ENCODE assay signal across 16 cellular contexts in the genomic region with DNA sequence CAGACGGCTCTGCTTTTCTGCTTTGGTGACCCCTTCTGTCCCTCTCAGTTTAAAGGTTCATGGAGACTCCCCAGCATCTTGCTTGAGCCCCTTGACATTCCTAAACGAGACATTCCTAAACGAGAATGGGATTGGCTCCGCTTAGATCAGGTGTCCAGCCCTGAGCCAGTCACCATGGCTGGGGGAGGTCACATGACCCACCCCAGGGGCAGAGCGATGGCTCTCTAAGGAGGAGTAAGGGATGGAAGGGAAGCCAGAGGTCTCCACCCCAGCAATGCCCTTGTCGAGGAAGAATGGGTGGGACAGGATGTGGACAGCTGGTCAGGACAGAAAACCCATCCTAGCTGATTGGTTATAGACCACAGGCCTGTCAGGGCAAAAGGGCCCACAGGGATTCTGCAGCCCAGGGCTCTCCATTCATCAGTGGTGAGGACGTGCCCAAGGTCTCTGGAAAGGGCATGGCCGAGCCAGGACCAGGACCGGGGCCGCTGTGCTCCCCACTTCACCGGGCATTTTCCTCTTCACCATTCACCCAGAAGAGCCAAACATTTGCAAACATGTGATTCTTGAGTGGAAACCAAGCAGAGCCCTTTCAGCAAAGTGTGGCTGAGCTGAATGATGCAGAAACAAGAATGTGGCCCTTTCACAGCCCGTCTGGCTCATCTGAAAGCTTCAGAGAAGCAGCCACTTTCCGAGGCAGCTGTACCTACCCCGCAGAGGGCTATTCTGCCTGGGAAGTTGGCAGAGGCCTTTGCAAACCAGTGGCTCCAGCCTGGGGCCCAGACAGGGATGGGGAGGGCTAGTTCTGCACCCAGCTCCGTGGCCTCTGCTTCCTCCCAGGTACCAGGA. TPM values are rescaled to one million over a fixed set of nuclear protein-coding genes. Genes with fewer than 3 reads are reported as not detected.
DNase-seq lines count a peak whose midpoint lies in the region; ATAC-seq and TF ChIP-seq lines count a peak whose summit lies in the region.
"Had no signal": no experiment of that assay in that cellular context is flagged by ENCODE, and none has a peak within 500 bp of the region (broad histone marks: within the 10 kb centered on the region; RNA-seq: fewer than 3 reads in every experiment).

No MANE protein-coding gene starts in this region.

- no peak overlapping the region for H2AFZ ChIP-seq in IMR-90 (replicated peaks; ENCODE audit: low read length, poor library complexity)
- peak overlapping the region; percentile 82 for H2AFZ ChIP-seq in neural progenitor cell (replicated peaks)
- H2AFZ ChIP-seq: PC-9 had no signal

- H2BK20ac ChIP-seq in IMR-90 (ENCODE audit: low read depth, low read length) = no peak overlapping the region

- 56% methylated on average over 6 of the region's 15 CpGs; no CpG with 5 or more reads in 1 of the 2 experiments for WGBS in IMR-90 (ENCODE audit: extremely low coverage in 2 of 2, insufficient read length in 1 of 2), 2 experiments

- peaks cover 54% of the 10 kb centered on the region for H3K27me3 ChIP-seq in IMR-90 (ENCODE audit: control insufficient read depth, insufficient read depth, low read length)
- no peaks in the 10 kb centered on the region for H3K27me3 ChIP-seq in neural progenitor cell

- H3K18ac ChIP-seq in IMR-90 (ENCODE audit: low read depth, low read length) = no peak overlapping the region

- H2BK5ac ChIP-seq in IMR-90 (ENCODE audit: low read depth, low read length, poor library complexity, severe bottlenecking) = no peak overlapping the region

- TF ChIP-seq POLR2A in IMR-90 (IDR thresholded peaks at IDR 0.05; ENCODE audit: low read depth, low read length) = no peak

- dilution Hi-C loops in IMR-90 (cut with HindIII; ENCODE audit: low sequenced_read_pairs, unreplicated experiment) = no loop called here

- no peak for TF ChIP-seq RAD21 in IMR-90 (IDR thresholded peaks at IDR 0.05; ENCODE audit: low read length)

- no peaks in the 10 kb centered on the region for H3K9me3 Mint-ChIP-seq in neural progenitor cell
- H3K9me3 Mint-ChIP-seq: H9 had no signal

- no peak overlapping the region for H4K91ac ChIP-seq in IMR-90 (ENCODE audit: insufficient read depth, low read depth, low read length)

- no peak for ATAC-seq in IMR-90 (ENCODE audit: low read depth)
- ATAC-seq in HG02798 (IDR thresholded peaks at IDR 0.05; ENCODE audit: poor library complexity, unreplicated experiment) = no peak
- ATAC-seq in GM21423 (IDR thresholded peaks at IDR 0.05; ENCODE audit: unreplicated experiment) = no peak

- intact Hi-C loops in IMR-90 (cut with micrococcal nuclease) = no loop called here

- no peak overlapping the region for H4K8ac ChIP-seq in IMR-90 (ENCODE audit: low read depth in 2 of 2, low read length in 2 of 2)

- H3K27ac ChIP-seq in IMR-90 (ENCODE audit: insufficient read depth, low read length) = no peak overlapping the region
- H3K27ac ChIP-seq in cingulate gyrus (ENCODE audit: low read depth, low read length) = peak overlapping the region; percentile 47
- no peak overlapping the region for H3K27ac ChIP-seq in neural progenitor cell
- peak overlapping the region; percentile 14 for H3K27ac ChIP-seq in temporal lobe (ENCODE audit: low read depth, low read length)
- H3K27ac ChIP-seq: KMS-11, PC-9 had no signal

- peaks cover 2% of the 10 kb centered on the region for H3K4me1 Mint-ChIP-seq in neural progenitor cell

- POLR2A ChIA-PET in IMR-90 (lab: Charles Lee; ENCODE audit: unreplicated experiment) = interaction anchor here (0.5 kb wide), 2 partner anchors 23 to 1616 kb away, joined by 3 read pairs; no protein-coding TSS in a partner anchor

- DNase-seq in IMR-90 = no peak
- no peak for DNase-seq in neural progenitor cell (ENCODE audit: low spot score)
- DNase-seq in activated CD8-positive, alpha-beta memory T cell treated with anti-CD3 and anti-CD28 coated beads for 24 hours = no peak
- DNase-seq: DMS79, H9, MV-4-11, NCI-H187, NCI-H2107, NCI-H226, NCI-H524, PC-9 had no signal

- no peak overlapping the region for H2AK9ac ChIP-seq in IMR-90 (replicated peaks; ENCODE audit: low read depth, low read length, poor library complexity)

- in situ Hi-C loops in IMR-90 (cut with MboI; ENCODE audit: low sequenced_read_pairs) = no loop called here

- H3K79me1 ChIP-seq in IMR-90 (ENCODE audit: low read depth in 1 of 2, low read length in 2 of 2) = no peaks in the 10 kb centered on the region

- H3K4ac ChIP-seq in IMR-90 (ENCODE audit: low read depth, low read length) = no peak overlapping the region

- no peaks in the 10 kb centered on the region for H3K9me1 ChIP-seq in IMR-90 (ENCODE audit: insufficient read depth, low read length)

- peaks cover 2% of the 10 kb centered on the region for H3K27me3 Mint-ChIP-seq in neural progenitor cell (ENCODE audit: insufficient read depth, low read depth)

- no peaks in the 10 kb centered on the region for H3K36me3 ChIP-seq in IMR-90 (ENCODE audit: control insufficient read depth, insufficient read depth, low read length)
- no peaks in the 10 kb centered on the region for H3K36me3 ChIP-seq in neural progenitor cell

- H3F3A ChIP-seq in neural progenitor cell (ENCODE audit: low read depth) = no peaks in the 10 kb centered on the region

- H3K4me3 Mint-ChIP-seq in neural progenitor cell = no peak overlapping the region
- H3K4me3 Mint-ChIP-seq: H9 had no signal

- H3K4me3 ChIP-seq in IMR-90 (ENCODE audit: insufficient read depth, low read depth, low read length) (no peak overlapping the region), neural progenitor cell (no peak overlapping the region)
- H3K4me3 ChIP-seq: PC-9 had no signal

- H4K20me1 ChIP-seq in IMR-90 (ENCODE audit: insufficient read depth, low read length) (no peaks in the 10 kb centered on the region), neural progenitor cell (ENCODE audit: low read depth) (no peaks in the 10 kb centered on the region)

- H3K4me1 ChIP-seq in IMR-90 (ENCODE audit: control insufficient read depth, insufficient read depth, low read length) (no peaks in the 10 kb centered on the region), neural progenitor cell (no peaks in the 10 kb centered on the region)

- no peak overlapping the region for H2AK5ac ChIP-seq in IMR-90 (ENCODE audit: low read depth, low read length)

- H3K23ac ChIP-seq in IMR-90 (ENCODE audit: low read depth, low read length) = no peak overlapping the region

- TF ChIP-seq CTCF in IMR-90 (conservative IDR thresholded peaks at IDR 0.05; ENCODE audit: low read depth, low read length) (no peak), neural progenitor cell (IDR thresholded peaks at IDR 0.05) (no peak)

- no peak overlapping the region for H4K5ac ChIP-seq in IMR-90 (ENCODE audit: low read depth, low read length)

- no peak overlapping the region for H3K56ac ChIP-seq in IMR-90 (ENCODE audit: extremely low read depth, insufficient read depth, low read length)

- no peak overlapping the region for H3K27ac Mint-ChIP-seq in neural progenitor cell

- no peak overlapping the region for H3K4me2 ChIP-seq in IMR-90 (ENCODE audit: low read depth, low read length)
- no peak overlapping the region for H3K4me2 ChIP-seq in neural progenitor cell
- H3K4me2 ChIP-seq: KMS-11, PC-9 had no signal

- H2BK15ac ChIP-seq in IMR-90 (ENCODE audit: low read depth, low read length) = no peak overlapping the region

- no peaks in the 10 kb centered on the region for H3K36me3 Mint-ChIP-seq in neural progenitor cell

- no peak overlapping the region for H3K9ac ChIP-seq in IMR-90 (ENCODE audit: low read depth, low read length)
- no peak overlapping the region for H3K9ac ChIP-seq in neural progenitor cell
- H3K9ac ChIP-seq: KMS-11 had no signal

- BruUV-seq in IMR-90 (replicated peaks; lab: Mats Ljungman, UMichigan) = no TSS peak

- H3K9me3 ChIP-seq in IMR-90 (ENCODE audit: control insufficient read depth, insufficient read depth, low read length) (no peaks in the 10 kb centered on the region), neural progenitor cell (ENCODE audit: low read depth) (no peaks in the 10 kb centered on the region)

- CTCF ChIA-PET in IMR-90 (lab: Yijun Ruan, JAX) = no interaction called here

- H2BK120ac ChIP-seq in IMR-90 (ENCODE audit: low read depth, low read length) = no peak overlapping the region

- no peak overlapping the region for H3K14ac ChIP-seq in IMR-90 (replicated peaks; ENCODE audit: low read depth, low read length)

- no peaks in the 10 kb centered on the region for H3K79me2 ChIP-seq in neural progenitor cell (ENCODE audit: low read depth)

TF ChIP-seq in IMR-90, 13 proteins besides CTCF, POLR2A, EP300 and RAD21:
- TF ChIP-seq, protein P1, sequence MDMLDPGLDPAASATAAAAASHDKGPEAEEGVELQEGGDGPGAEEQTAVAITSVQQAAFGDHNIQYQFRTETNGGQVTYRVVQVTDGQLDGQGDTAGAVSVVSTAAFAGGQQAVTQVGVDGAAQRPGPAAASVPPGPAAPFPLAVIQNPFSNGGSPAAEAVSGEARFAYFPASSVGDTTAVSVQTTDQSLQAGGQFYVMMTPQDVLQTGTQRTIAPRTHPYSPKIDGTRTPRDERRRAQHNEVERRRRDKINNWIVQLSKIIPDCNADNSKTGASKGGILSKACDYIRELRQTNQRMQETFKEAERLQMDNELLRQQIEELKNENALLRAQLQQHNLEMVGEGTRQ (IDR thresholded peaks at IDR 0.05; ENCODE audit: low read depth, low read length) = peak; percentile 69
- TF ChIP-seq FOS (IDR thresholded peaks at IDR 0.05; ENCODE audit: low read depth, low read length) (no peak), RCOR1 (IDR thresholded peaks at IDR 0.05; ENCODE audit: insufficient replicate concordance, low read length) (no peak)

RNA-seq across cellular contexts. Expression of gene AIF1L, which starts 19.8 kb away (rescaled TPM):
- 0.18 and 0.28 TPM in 2 replicates for total RNA-seq in IMR-90 (2012; rRNA removed)
- polyA plus RNA-seq in IMR-90 (2012; rRNA removed) = 0.09 and 0.19 TPM in 2 replicates
- 0.06 and 0.08 TPM in 2 replicates for polyA plus RNA-seq in IMR-90 (2012; cell fraction: cytosol; rRNA removed)
- polyA plus RNA-seq in IMR-90 (2012; cell fraction: nucleus; rRNA removed; ENCODE audit: low replicate concordance) = 0.14 and 0.18 TPM in 2 replicates
- 69.0 and 95.1 TPM in 2 replicates for total RNA-seq in neural progenitor cell (ENCODE audit: low replicate concordance)
- 14.0 TPM for total RNA-seq in temporal lobe

RNA-seq across cellular contexts. Expression of gene NUP214, which starts 48.8 kb away (rescaled TPM):
- total RNA-seq in IMR-90 (2012; rRNA removed) (6.9 and 7.9 TPM in 2 replicates), neural progenitor cell (ENCODE audit: low replicate concordance) (21.1 and 37.6 TPM in 2 replicates), temporal lobe (14.8 TPM)
- 13.3 and 13.4 TPM in 2 replicates for polyA plus RNA-seq in IMR-90 (2012; rRNA removed)
- 11.3 and 21.0 TPM in 2 replicates for polyA plus RNA-seq in IMR-90 (2012; cell fraction: cytosol; rRNA removed)
- polyA plus RNA-seq in IMR-90 (2012; cell fraction: nucleus; rRNA removed; ENCODE audit: low replicate concordance) = 21.5 and 30.0 TPM in 2 replicates

Comparison
In these comparisons a context has a peak if more than half of its experiments do, and no peak if none do; other contexts are left out.
1. H3K27ac ChIP-seq: peak in cingulate gyrus (single experiment) and temporal lobe (single experiment); none in IMR-90 (single experiment) and neural progenitor cell (single experiment).
2. RNA of gene AIF1L, which starts 19.8 kb away (total RNA-seq): 69.0 to 95.1 TPM in neural progenitor cell and 14.0 TPM in temporal lobe (single experiment); 0.18 to 0.28 TPM in IMR-90; every median in the first group is over 10 times any median in the second.